ENCODE assay signal across 1 cellular context in the genomic region with DNA sequence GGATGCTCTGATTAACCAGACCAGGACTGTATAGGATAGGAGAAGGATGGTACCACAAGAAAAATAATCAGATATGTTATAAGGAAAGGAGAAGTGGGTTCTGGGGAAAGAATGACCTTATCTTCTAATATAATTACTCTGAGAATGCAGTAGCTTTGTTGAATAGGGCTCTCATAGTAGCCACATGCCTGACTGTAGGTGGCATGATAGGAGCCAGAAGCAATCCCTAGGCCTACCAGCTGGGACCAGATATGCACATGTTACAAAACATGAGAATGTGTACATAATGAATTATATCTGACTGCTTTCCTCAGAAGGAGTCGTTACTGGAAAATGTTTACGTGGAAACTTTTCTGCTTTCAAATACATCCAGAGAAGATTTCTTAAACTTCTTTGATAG.
TF ChIP-seq lines count a peak whose summit lies in the region.

No MANE protein-coding gene starts in this region.

TF ChIP-seq in SK-N-SH, 30 proteins besides CTCF, POLR2A, EP300 and RAD21 (continued from another document):
- TF ChIP-seq, protein P1, sequence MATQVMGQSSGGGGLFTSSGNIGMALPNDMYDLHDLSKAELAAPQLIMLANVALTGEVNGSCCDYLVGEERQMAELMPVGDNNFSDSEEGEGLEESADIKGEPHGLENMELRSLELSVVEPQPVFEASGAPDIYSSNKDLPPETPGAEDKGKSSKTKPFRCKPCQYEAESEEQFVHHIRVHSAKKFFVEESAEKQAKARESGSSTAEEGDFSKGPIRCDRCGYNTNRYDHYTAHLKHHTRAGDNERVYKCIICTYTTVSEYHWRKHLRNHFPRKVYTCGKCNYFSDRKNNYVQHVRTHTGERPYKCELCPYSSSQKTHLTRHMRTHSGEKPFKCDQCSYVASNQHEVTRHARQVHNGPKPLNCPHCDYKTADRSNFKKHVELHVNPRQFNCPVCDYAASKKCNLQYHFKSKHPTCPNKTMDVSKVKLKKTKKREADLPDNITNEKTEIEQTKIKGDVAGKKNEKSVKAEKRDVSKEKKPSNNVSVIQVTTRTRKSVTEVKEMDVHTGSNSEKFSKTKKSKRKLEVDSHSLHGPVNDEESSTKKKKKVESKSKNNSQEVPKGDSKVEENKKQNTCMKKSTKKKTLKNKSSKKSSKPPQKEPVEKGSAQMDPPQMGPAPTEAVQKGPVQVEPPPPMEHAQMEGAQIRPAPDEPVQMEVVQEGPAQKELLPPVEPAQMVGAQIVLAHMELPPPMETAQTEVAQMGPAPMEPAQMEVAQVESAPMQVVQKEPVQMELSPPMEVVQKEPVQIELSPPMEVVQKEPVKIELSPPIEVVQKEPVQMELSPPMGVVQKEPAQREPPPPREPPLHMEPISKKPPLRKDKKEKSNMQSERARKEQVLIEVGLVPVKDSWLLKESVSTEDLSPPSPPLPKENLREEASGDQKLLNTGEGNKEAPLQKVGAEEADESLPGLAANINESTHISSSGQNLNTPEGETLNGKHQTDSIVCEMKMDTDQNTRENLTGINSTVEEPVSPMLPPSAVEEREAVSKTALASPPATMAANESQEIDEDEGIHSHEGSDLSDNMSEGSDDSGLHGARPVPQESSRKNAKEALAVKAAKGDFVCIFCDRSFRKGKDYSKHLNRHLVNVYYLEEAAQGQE (IDR thresholded peaks at IDR 0.05; ENCODE audit: low read depth, low read length) = no peak
